ENCODE assay signal across 28 cellular contexts in genomic region chr2:165281387-165281786, GRCh38. TPM values are rescaled to one million over a fixed set of nuclear protein-coding genes. Genes with fewer than 3 reads are reported as not detected.
DNase-seq lines count a peak whose midpoint lies in the region; ATAC-seq, FAIRE-seq and TF ChIP-seq lines count a peak whose summit lies in the region.
"Had no signal": no experiment of that assay in that cellular context is flagged by ENCODE, and none has a peak within 500 bp of the region (broad histone marks: within the 10 kb centered on the region; RNA-seq: fewer than 3 reads in every experiment).

No MANE protein-coding gene starts in this region.

- H3K4me1 ChIP-seq in foreskin keratinocyte (no peaks in the 10 kb centered on the region), upper lobe of right lung (no peaks in the 10 kb centered on the region)
- H3K4me1 ChIP-seq: A549, SJSA1 had no signal

- intact Hi-C loops in upper lobe of right lung (cut with DNase I) (no loop called here), CD14-positive monocyte (cut with micrococcal nuclease) (no loop called here)

- H3K9me3 Mint-ChIP-seq in CD14-positive monocyte = peaks cover 0 to 8% (median 3%) of the 10 kb centered on the region in 7 donors

- no peak overlapping the region for H3K4me3 Mint-ChIP-seq in CD14-positive monocyte
- H3K4me3 Mint-ChIP-seq: CD4-positive, alpha-beta memory T cell had no signal

- H3K36me3 Mint-ChIP-seq in CD14-positive monocyte = no peaks in the 10 kb centered on the region
- H3K36me3 Mint-ChIP-seq: CD4-positive, alpha-beta memory T cell had no signal

- no peaks in the 10 kb centered on the region for H3K36me3 ChIP-seq in bronchial epithelial cell (ENCODE audit: control insufficient read depth, insufficient read depth, low read length)
- H3K36me3 ChIP-seq in upper lobe of right lung = no peaks in the 10 kb centered on the region
- H3K36me3 ChIP-seq: BLaER1 treated with 17β-estradiol and CSF1 and Interleukin-3, amounts not matched to agents 10 nM and 100 nM; SJSA1 had no signal

- DNase-seq in HCEC 1CT (peak; percentile 3), bronchial epithelial cell (ENCODE audit: low read depth) (peak; percentile 80), foreskin keratinocyte (peak; percentile 14 to 37), upper lobe of right lung (no peak), CD14-positive monocyte (ENCODE audit: low spot score) (no peak)
- DNase-seq: AML-193; CD4-positive, alpha-beta memory T cell; COR-L47; DMS79; GF-D8; KBM-7; MV-4-11; NCI-H1105; NCI-H1436 treated with DMSO at 0.1 percent for 48 hours; NCI-H187 treated with DMSO at 0.1 percent for 48 hours; NCI-H2107; NCI-H446; NCI-H526; Right ventricle myocardium superior; RPMI8226 had no signal

- H3K27ac Mint-ChIP-seq in CD14-positive monocyte = peak overlapping the region in 1 of 7 donors; percentile 74
- H3K27ac Mint-ChIP-seq: CD4-positive, alpha-beta memory T cell had no signal

- H3K27ac ChIP-seq in foreskin keratinocyte (no peak overlapping the region), upper lobe of right lung (no peak overlapping the region)
- H3K27ac ChIP-seq: A549; BLaER1 treated with 17β-estradiol and CSF1 and Interleukin-3, amounts not matched to agents 10 nM and 100 nM; SJSA1 had no signal

- TF ChIP-seq CTCF in bronchial epithelial cell (IDR thresholded peaks at IDR 0.05; ENCODE audit: insufficient read depth, low read length, severe bottlenecking) = no peak
- no peak for TF ChIP-seq CTCF in foreskin keratinocyte (conservative IDR thresholded peaks at IDR 0.05)
- TF ChIP-seq CTCF in upper lobe of right lung (IDR thresholded peaks at IDR 0.05) = no peak
- TF ChIP-seq CTCF in CD14-positive monocyte (IDR thresholded peaks at IDR 0.05) = no peak

- H3K27me3 Mint-ChIP-seq in CD14-positive monocyte (ENCODE audit: low read depth in 3 of 3) = peaks cover 0 to 1% (median 0%) of the 10 kb centered on the region in 3 donors

- H3K4me3 ChIP-seq in bronchial epithelial cell (ENCODE audit: low read depth, low read length) (no peak overlapping the region), upper lobe of right lung (no peak overlapping the region)
- H3K4me3 ChIP-seq: A549; BLaER1 treated with 17β-estradiol and CSF1 and Interleukin-3, amounts not matched to agents 10 nM and 100 nM; SJSA1 had no signal

- H3K4me1 Mint-ChIP-seq in CD14-positive monocyte = peaks cover 6% of the 10 kb centered on the region

- no peak for FAIRE-seq in bronchial epithelial cell (lab: Jason Lieb, UNC)
- FAIRE-seq: A549, GM12891, H54 had no signal

- H3K27me3 ChIP-seq in bronchial epithelial cell (ENCODE audit: control insufficient read depth, insufficient read depth, low read length) = no peaks in the 10 kb centered on the region
- no peaks in the 10 kb centered on the region for H3K27me3 ChIP-seq in foreskin keratinocyte
- H3K27me3 ChIP-seq in upper lobe of right lung = no peaks in the 10 kb centered on the region
- H3K27me3 ChIP-seq: BLaER1 treated with 17β-estradiol and CSF1 and Interleukin-3, amounts not matched to agents 10 nM and 100 nM; SJSA1 had no signal

- peak; percentile 78 for ATAC-seq in foreskin keratinocyte
- peak; percentile 28 for ATAC-seq in upper lobe of right lung
- ATAC-seq in GM21717 (IDR thresholded peaks at IDR 0.05; ENCODE audit: unreplicated experiment) = no peak
- ATAC-seq in esophagus mucosa = no peak
- ATAC-seq: A549 had no signal

- H3K9me3 ChIP-seq in upper lobe of right lung = no peaks in the 10 kb centered on the region
- H3K9me3 ChIP-seq: A549; BLaER1 treated with 17β-estradiol and CSF1 and Interleukin-3, amounts not matched to agents 10 nM and 100 nM; SJSA1 had no signal

RNA-seq across cellular contexts. Expression of gene SCN2A, which starts 42.2 kb away (rescaled TPM):
- total RNA-seq in bronchial epithelial cell (under 0.01 TPM in 2 replicates), foreskin keratinocyte (0.35 and 0.78 TPM in 2 replicates), upper lobe of right lung (0.58 TPM), esophagus mucosa (0.04 TPM)
- polyA plus RNA-seq in foreskin keratinocyte (0.13 and 0.36 TPM in 2 replicates), CD14-positive monocyte (not detected)
- total RNA-seq: CD4-positive, alpha-beta memory T cell; MCF 10A had no signal
- polyA plus RNA-seq: CD4-positive, alpha-beta memory T cell had no signal

Comparison
In these comparisons a context has a peak if more than half of its experiments do, and no peak if none do; other contexts are left out.
1. DNase-seq: peak in HCEC 1CT (single experiment), bronchial epithelial cell (single experiment) and foreskin keratinocyte (2 of 2); none in upper lobe of right lung (single experiment) and CD14-positive monocyte (single experiment).
2. ATAC-seq: peak in foreskin keratinocyte (single experiment) and upper lobe of right lung (single experiment); none in GM21717 (single experiment) and esophagus mucosa (single experiment).